28 cellular contexts compared by ENCODE assay signal in genomic region chr12:23063206-23063605, GRCh38.
"Had no signal": no experiment of that assay in that cellular context is flagged by ENCODE, and none has a peak within 500 bp of the region (broad histone marks: within the 10 kb centered on the region; RNA-seq: fewer than 3 reads in every experiment).

No MANE protein-coding gene starts in this region.

- H3K27ac ChIP-seq: neutrophil, pancreas, prostate gland, skin epidermis, spleen, suprapubic skin, testis, tibial artery, transverse colon, upper lobe of right lung, uterus had no signal

- H3K9me3 ChIP-seq: neutrophil, pancreas, prostate gland, spleen, suprapubic skin, testis, tibial artery, transverse colon, upper lobe of right lung, uterus had no signal

- H3K27me3 ChIP-seq: neutrophil, pancreas, spleen, suprapubic skin, testis, tibial artery, transverse colon, upper lobe of right lung, uterus had no signal

- H3K36me3 ChIP-seq: neutrophil, pancreas, prostate gland, spleen, suprapubic skin, tibial artery, transverse colon, upper lobe of right lung, uterus had no signal

- H3K4me1 ChIP-seq: pancreas, spleen, suprapubic skin, testis, tibial artery, transverse colon, upper lobe of right lung, uterus had no signal

- H3K4me3 ChIP-seq: pancreas, prostate gland, skin epidermis, smooth muscle cell, spleen, suprapubic skin, testis, tibial artery, transverse colon, upper lobe of right lung, uterus had no signal

- ATAC-seq: naive thymus-derived CD8-positive, alpha-beta T cell; natural killer cell treated with Interleukin-12 subunit alpha and Interleukin-12 subunit beta and Interleukin-15 and Interleukin-18, amount 100 ng/mL, for 72 hours; pancreas; right cardiac atrium; sciatic nerve; stimulated activated memory B cell treated with anti-CD40 and anti-IgM and Interleukin-4, amounts not matched to agents 10 μg/mL and 1 μg/mL and 100 μg/mL, for 72 hours; stimulated activated naive CD8-positive, alpha-beta T cell treated with anti-CD3 and anti-CD28 coated beads, Interleukin-15, amount 100 ng/mL, for 72 hours; stimulated activated naive CD8-positive, alpha-beta T cell treated with anti-CD3 and anti-CD28 coated beads, Interleukin-15, Interleukin-2, amounts not matched to agents 100 U/mL and 50 U/mL, for 24 hours; upper lobe of right lung had no signal

- DNase-seq: naive thymus-derived CD8-positive, alpha-beta T cell; nephron progenitor cell; nucleus accumbens; pancreas; right cardiac atrium; spleen; stimulated activated CD4-positive, alpha-beta T cell treated with anti-CD3 and anti-CD28 coated beads, Interleukin-12 subunit alpha, Interleukin-12 subunit beta, amount 100 ng/mL, for 4 hours; stimulated activated CD4-positive, alpha-beta T cell treated with anti-CD3 and anti-CD28 coated beads, Interleukin-1b, Interleukin-23, amount 100 ng/mL, for 48 hours; stimulated activated CD4-positive, alpha-beta T cell treated with anti-CD3 and anti-CD28 coated beads, Interleukin-4, amount 100 ng/mL, for 1 hour; stimulated activated CD4-positive, alpha-beta T cell treated with anti-CD3 and anti-CD28 coated beads, Interleukin-4, amount 100 ng/mL, for 4 hours; stimulated activated CD8-positive, alpha-beta memory T cell treated with anti-CD3 and anti-CD28 coated beads, Interleukin-4, amount 100 ng/mL, for 48 hours; stimulated activated naive CD4-positive, alpha-beta T cell; stimulated activated naive CD8-positive, alpha-beta T cell treated with anti-CD3 and anti-CD28 coated beads, Interleukin-15, amount 100 ng/mL, for 72 hours; stimulated activated naive CD8-positive, alpha-beta T cell treated with anti-CD3 and anti-CD28 coated beads, Interleukin-15, Interleukin-2, amounts not matched to agents 100 U/mL and 50 U/mL, for 24 hours; substantia nigra; testis; tibial artery; transverse colon; upper lobe of right lung; uterus had no signal

- H3K4me2 ChIP-seq: smooth muscle cell had no signal

- FAIRE-seq: pancreas had no signal
